Comparison of ENCODE assay signal across 14 cellular contexts in genomic region chr9:35042081-35042604, GRCh38. TPM values are rescaled to one million over a fixed set of nuclear protein-coding genes. Genes with fewer than 3 reads are reported as not detected.
DNase-seq lines count a peak whose midpoint lies in the region; ATAC-seq, FAIRE-seq and TF ChIP-seq lines count a peak whose summit lies in the region.
"Had no signal": no experiment of that assay in that cellular context is flagged by ENCODE, and none has a peak within 500 bp of the region (broad histone marks: within the 10 kb centered on the region; RNA-seq: fewer than 3 reads in every experiment).

No MANE protein-coding gene starts in this region.

- peaks cover 20% of the 10 kb centered on the region for H4K20me1 ChIP-seq in astrocyte (ENCODE audit: insufficient read depth, low read length)

- H2AFZ ChIP-seq in astrocyte (ENCODE audit: low read depth, low read length) = no peak overlapping the region

- H3K4me3 Mint-ChIP-seq in astrocyte (ENCODE audit: unreplicated experiment) = no peak overlapping the region
- no peak overlapping the region for H3K4me3 Mint-ChIP-seq in activated T-cell treated with anti-CD3 and anti-CD28 coated beads, Interleukin-2, amount 50 U/mL, for 72 hours
- H3K4me3 Mint-ChIP-seq: CD14-positive monocyte; naive thymus-derived CD8-positive, alpha-beta T cell; T-helper 2 cell treated with Interferon-gamma antibody and Interleukin-4, amounts not matched to agents 5 μg/mL and 100 μg/mL, for 36 hours had no signal

- DNase-seq in COLO829 (ENCODE audit: low spot score) (peak; percentile 28), M059J (ENCODE audit: low read depth) (peak; percentile 77), astrocyte (ENCODE audit: low read depth) (no peak), left lobe of liver (ENCODE audit: low spot score) (no peak), pons (ENCODE audit: low spot score) (no peak), SW480 (ENCODE audit: low spot score) (no peak)
- no peak for DNase-seq in activated T-cell treated with anti-CD3 and anti-CD28 coated beads, Interleukin-2, amount 50 U/mL, for 72 hours
- DNase-seq: naive thymus-derived CD8-positive, alpha-beta T cell; NCI-H1417; upper lobe of left lung had no signal

- no peak for FAIRE-seq in astrocyte (lab: Jason Lieb, UNC)

- TF ChIP-seq CTCF in astrocyte (IDR thresholded peaks at IDR 0.05; ENCODE audit: insufficient read depth, low read depth, low read length) = no peak

- no peaks in the 10 kb centered on the region for H3K27me3 Mint-ChIP-seq in astrocyte (ENCODE audit: low read depth, unreplicated experiment)
- H3K27me3 Mint-ChIP-seq in activated T-cell treated with anti-CD3 and anti-CD28 coated beads, Interleukin-2, amount 50 U/mL, for 72 hours (ENCODE audit: low read depth) = no peaks in the 10 kb centered on the region
- H3K27me3 Mint-ChIP-seq: naive thymus-derived CD8-positive, alpha-beta T cell had no signal

- H3K27ac Mint-ChIP-seq in astrocyte (ENCODE audit: unreplicated experiment) = peak overlapping the region; percentile 12
- H3K27ac Mint-ChIP-seq in activated T-cell treated with anti-CD3 and anti-CD28 coated beads, Interleukin-2, amount 50 U/mL, for 72 hours = no peak overlapping the region
- H3K27ac Mint-ChIP-seq: T-helper 2 cell treated with Interferon-gamma antibody and Interleukin-4, amounts not matched to agents 5 μg/mL and 100 μg/mL, for 36 hours had no signal

- H3K9me3 ChIP-seq in astrocyte (ENCODE audit: insufficient read depth, low read depth, low read length) = no peaks in the 10 kb centered on the region
- H3K9me3 ChIP-seq: adrenal gland, upper lobe of left lung had no signal

- no peaks in the 10 kb centered on the region for H3K79me2 ChIP-seq in astrocyte (ENCODE audit: insufficient read depth, low read length)

- peak; percentile 82 for ATAC-seq in left lobe of liver
- no peak for ATAC-seq in GM21423 (IDR thresholded peaks at IDR 0.05; ENCODE audit: unreplicated experiment)
- ATAC-seq in activated T-cell treated with anti-CD3 and anti-CD28 coated beads, Interleukin-2, amount 50 U/mL, for 72 hours (replicated peaks in 1 of 2) = no peak
- ATAC-seq: naive thymus-derived CD8-positive, alpha-beta T cell had no signal

- no peak overlapping the region for H3K4me3 ChIP-seq in astrocyte (ENCODE audit: insufficient read depth, low read depth, low read length)
- H3K4me3 ChIP-seq: adrenal gland, upper lobe of left lung had no signal

- H3K9ac ChIP-seq in astrocyte (ENCODE audit: low read length) = no peak overlapping the region

- no peaks in the 10 kb centered on the region for H3K27me3 ChIP-seq in astrocyte (ENCODE audit: insufficient read depth, low read length)
- H3K27me3 ChIP-seq: adrenal gland, upper lobe of left lung had no signal

- no peak overlapping the region for H3K27ac ChIP-seq in astrocyte (ENCODE audit: low read depth, low read length)
- H3K27ac ChIP-seq: upper lobe of left lung had no signal

- no peak overlapping the region for H3K4me2 ChIP-seq in astrocyte (ENCODE audit: low read length)

- H3K9me3 Mint-ChIP-seq in astrocyte (ENCODE audit: unreplicated experiment) = peaks cover 2% of the 10 kb centered on the region
- no peaks in the 10 kb centered on the region for H3K9me3 Mint-ChIP-seq in activated T-cell treated with anti-CD3 and anti-CD28 coated beads, Interleukin-2, amount 50 U/mL, for 72 hours
- H3K9me3 Mint-ChIP-seq: CD14-positive monocyte; naive thymus-derived CD8-positive, alpha-beta T cell; T-helper 2 cell treated with Interferon-gamma antibody and Interleukin-4, amounts not matched to agents 5 μg/mL and 100 μg/mL, for 36 hours had no signal

- peaks cover 4% of the 10 kb centered on the region for H3K4me1 ChIP-seq in astrocyte (ENCODE audit: insufficient read depth, low read length)
- H3K4me1 ChIP-seq: upper lobe of left lung had no signal

- H3K36me3 ChIP-seq in astrocyte (ENCODE audit: insufficient read depth, low read length) = no peaks in the 10 kb centered on the region

- H3K4me1 Mint-ChIP-seq in astrocyte (ENCODE audit: low read depth, unreplicated experiment) = peaks cover 24% of the 10 kb centered on the region
- no peaks in the 10 kb centered on the region for H3K4me1 Mint-ChIP-seq in activated T-cell treated with anti-CD3 and anti-CD28 coated beads, Interleukin-2, amount 50 U/mL, for 72 hours (ENCODE audit: low read depth)

- peaks cover 34% of the 10 kb centered on the region for H3K36me3 Mint-ChIP-seq in astrocyte (ENCODE audit: low read depth, unreplicated experiment)
- peaks cover 0 to 1% of the 10 kb centered on the region in 2 donors for H3K36me3 Mint-ChIP-seq in activated T-cell treated with anti-CD3 and anti-CD28 coated beads, Interleukin-2, amount 50 U/mL, for 72 hours (ENCODE audit: insufficient read depth in 2 of 2)

RNA-seq across cellular contexts. Expression of gene VCP, which starts 30.3 kb away (rescaled TPM):
- total RNA-seq in M059J (2014; rRNA removed; shearing (Covaris generic)) = 269 and 438 TPM in 2 replicates
- total RNA-seq in astrocyte (366 and 390 TPM in 2 replicates), left lobe of liver (147 TPM)
- total RNA-seq in activated T-cell treated with anti-CD3 and anti-CD28 coated beads, Interleukin-2, amount 50 U/mL, for 72 hours = 100 to 1,000 TPM; 190 to 199 TPM

RNA-seq across cellular contexts. Expression of gene FANCG, which starts 37.6 kb away (rescaled TPM):
- 37.1 and 46.7 TPM in 2 replicates for total RNA-seq in M059J (2014; rRNA removed; shearing (Covaris generic))
- 11.0 and 14.1 TPM in 2 replicates for total RNA-seq in astrocyte
- total RNA-seq in left lobe of liver = 6.2 TPM
- 100 to 1,000 TPM in 1 of 2 donors, 10 to 100 TPM in 1; 94.8 to 116 TPM for total RNA-seq in activated T-cell treated with anti-CD3 and anti-CD28 coated beads, Interleukin-2, amount 50 U/mL, for 72 hours

RNA-seq across cellular contexts. Expression of gene DNAJB5, which starts 52.6 kb away (rescaled TPM):
- total RNA-seq in M059J (2014; rRNA removed; shearing (Covaris generic)) = 18.0 and 23.1 TPM in 2 replicates
- total RNA-seq in astrocyte (27.3 and 27.8 TPM in 2 replicates), left lobe of liver (1.9 TPM)
- total RNA-seq in activated T-cell treated with anti-CD3 and anti-CD28 coated beads, Interleukin-2, amount 50 U/mL, for 72 hours = 10 to 100 TPM in 1 of 2 donors, 1 to 10 TPM in 1; 9.9 to 10.6 TPM

RNA-seq across cellular contexts. Expression of gene PIGO, which starts 54.2 kb away (rescaled TPM):
- total RNA-seq in M059J (2014; rRNA removed; shearing (Covaris generic)) = 27.5 and 29.2 TPM in 2 replicates
- total RNA-seq in astrocyte = 19.7 and 20.8 TPM in 2 replicates
- 17.6 TPM for total RNA-seq in left lobe of liver
- total RNA-seq in activated T-cell treated with anti-CD3 and anti-CD28 coated beads, Interleukin-2, amount 50 U/mL, for 72 hours = 10 to 100 TPM; 25.6 to 27.9 TPM

Comparison
In these comparisons a context has a peak if more than half of its experiments do, and no peak if none do; other contexts are left out.
1. DNase-seq: peak in COLO829 (single experiment) and M059J (single experiment); none in astrocyte (single experiment), left lobe of liver (single experiment), pons (single experiment), SW480 (single experiment) and activated T-cell treated with anti-CD3 and anti-CD28 coated beads, Interleukin-2, amount 50 U/mL, for 72 hours (0 of 2).